Comparison of ENCODE assay signal across 8 cellular contexts in genomic region chr6:142155895-142156757, GRCh38. TPM values are rescaled to one million over a fixed set of nuclear protein-coding genes. Genes with fewer than 3 reads are reported as not detected.
DNase-seq lines count a peak whose midpoint lies in the region; ATAC-seq and TF ChIP-seq lines count a peak whose summit lies in the region.

No MANE protein-coding gene starts in this region.

- H3K27ac Mint-ChIP-seq in type B pancreatic cell, result no peak overlapping the region

- H3K4me3 ChIP-seq in AG09309 (ENCODE audit: control insufficient read depth, low read depth, low read length) (no peak overlapping the region), adipocyte (ENCODE audit: low read length) (peak overlapping the region; percentile 38)
- no peak overlapping the region for H3K4me3 ChIP-seq in Jurkat, Clone E6-1 (ENCODE audit: low read length)

- peaks cover 25% of the 10 kb centered on the region for H3K4me1 ChIP-seq in adipocyte (ENCODE audit: control insufficient read depth, insufficient read depth, low read length)

- H3K4me1 Mint-ChIP-seq in type B pancreatic cell (ENCODE audit: unreplicated experiment), result peaks cover 6% of the 10 kb centered on the region

- DNase-seq in AG09309 (ENCODE audit: low read depth) (no peak), adipocyte (ENCODE audit: low read depth) (peak; percentile 73), iris pigment epithelial cell (ENCODE audit: low read depth) (peak; percentile 27), type B pancreatic cell (ENCODE audit: extremely low spot score, unreplicated experiment) (no peak), COR-L47 (lab: John Stamatoyannopoulos, UW) (no peak), occipital lobe (lab: John Stamatoyannopoulos, UW) (no peak)
- peak; percentile 15 for DNase-seq in Jurkat, Clone E6-1 (ENCODE audit: low read depth, low spot score)

- no peaks in the 10 kb centered on the region for H3K9me3 Mint-ChIP-seq in type B pancreatic cell

- peak overlapping the region; percentile 71 for H3K9ac ChIP-seq in adipocyte (ENCODE audit: low read length)

- no peaks in the 10 kb centered on the region for H3K36me3 ChIP-seq in adipocyte (ENCODE audit: control insufficient read depth, insufficient read depth, low read length, severe bottlenecking)

- no peak overlapping the region for H3K4me3 Mint-ChIP-seq in type B pancreatic cell

- no peaks in the 10 kb centered on the region for H3K9me3 ChIP-seq in adipocyte (ENCODE audit: control insufficient read depth, low read length)

- no peaks in the 10 kb centered on the region for H3K27me3 ChIP-seq in adipocyte (replicated peaks; ENCODE audit: control insufficient read depth, insufficient read depth, low read length)

- no peaks in the 10 kb centered on the region for H3K27me3 Mint-ChIP-seq in type B pancreatic cell

- peaks cover 4% of the 10 kb centered on the region for H3K36me3 Mint-ChIP-seq in type B pancreatic cell

- TF ChIP-seq CTCF in AG09309 (IDR thresholded peaks at IDR 0.05; ENCODE audit: control insufficient read depth, insufficient read depth, low read depth, low read length, missing control alignments) (peak; percentile 20), type B pancreatic cell (conservative IDR thresholded peaks at IDR 0.05) (peak; percentile 77)

- peak; percentile 29 for ATAC-seq in GM18520 (IDR thresholded peaks at IDR 0.05; ENCODE audit: unreplicated experiment)

RNA-seq across cellular contexts. Expression of gene VTA1, which starts 9.1 kb away (rescaled TPM):
- polyA plus RNA-seq in Jurkat, Clone E6-1 (2012; ENCODE audit: insufficient read depth, insufficient read length), result 68.9 TPM
- total RNA-seq in type B pancreatic cell (ENCODE audit: low replicate concordance), result 49.9 and 53.7 TPM in 2 replicates
- total RNA-seq in occipital lobe, result 114 TPM

RNA-seq across cellular contexts. Expression of gene NMBR, which starts 9.2 kb away (rescaled TPM):
- polyA plus RNA-seq in Jurkat, Clone E6-1 (2012; ENCODE audit: insufficient read depth, insufficient read length), result not detected
- total RNA-seq in type B pancreatic cell (ENCODE audit: low replicate concordance) (0.22 TPM in 1 of 2 replicates, not detected in the other), occipital lobe (12.6 TPM)

RNA-seq across cellular contexts. Expression of gene GJE1, which starts 23.4 kb away (rescaled TPM):
- not detected for polyA plus RNA-seq in Jurkat, Clone E6-1 (2012; ENCODE audit: insufficient read depth, insufficient read length)
- not detected in 2 replicates for total RNA-seq in type B pancreatic cell (ENCODE audit: low replicate concordance)
- not detected for total RNA-seq in occipital lobe

Comparison
In these comparisons a context has a peak if more than half of its experiments do, and no peak if none do; other contexts are left out.
1. DNase-seq: peak in Jurkat, Clone E6-1 (single experiment), adipocyte (single experiment) and iris pigment epithelial cell (single experiment); none in AG09309 (single experiment), type B pancreatic cell (single experiment), COR-L47 (single experiment) and occipital lobe (single experiment).
2. RNA of gene NMBR, which starts 9.2 kb away (total RNA-seq): 12.6 TPM in occipital lobe (single experiment); 0.22 TPM in type B pancreatic cell; every median in the first group is over 10 times any median in the second.